9 cellular contexts compared by ENCODE assay signal in genomic region chr12:56332512-56333196, GRCh38. TPM values are rescaled to one million over a fixed set of nuclear protein-coding genes. Genes with fewer than 3 reads are reported as not detected.
DNase-seq lines count a peak whose midpoint lies in the region; ATAC-seq and TF ChIP-seq lines count a peak whose summit lies in the region.
"Had no signal": no experiment of that assay in that cellular context is flagged by ENCODE, and none has a peak within 500 bp of the region (broad histone marks: within the 10 kb centered on the region; RNA-seq: fewer than 3 reads in every experiment).

No MANE protein-coding gene starts in this region.

- DNase-seq in CD4-positive, alpha-beta memory T cell, result no peak
- DNase-seq in endodermal cell (no peak), ovary (peak in 1 of 5 donors; percentile 31), ecto neural progenitor cell (ENCODE audit: low spot score) (no peak), HUDEP-2 (lab: John Stamatoyannopoulos, UW; ENCODE audit: unreplicated experiment in 76 of 76) (no peak), GM10266 (ENCODE audit: extremely low spot score) (no peak)

- TF ChIP-seq CTCF in OCI-LY3 (IDR thresholded peaks at IDR 0.05; ENCODE audit: low read depth, low read length), result no peak
- TF ChIP-seq CTCF in endodermal cell (conservative IDR thresholded peaks at IDR 0.05), result no peak
- TF ChIP-seq CTCF in ovary (IDR thresholded peaks at IDR 0.05), result no peak
- no peak for TF ChIP-seq CTCF in GM10266 (IDR thresholded peaks at IDR 0.05; ENCODE audit: control insufficient read depth, insufficient read depth, low read depth, missing control alignments)

- H3K4me2 ChIP-seq in OCI-LY3 (ENCODE audit: low read length), result peak overlapping the region; percentile 97

- peak overlapping the region; percentile 99 for H3K27ac ChIP-seq in CD4-positive, alpha-beta memory T cell (ENCODE audit: low read depth, low read length)
- H3K27ac ChIP-seq in OCI-LY3 (ENCODE audit: low read length) (peak overlapping the region; percentile 89), endodermal cell (ENCODE audit: low read depth, low read length) (no peak overlapping the region), ovary (peak overlapping the region; percentile 91 to 93)

- POLR2A ChIA-PET in CD4-positive, alpha-beta memory T cell (lab: Charles Lee; ENCODE audit: partially characterized antibody), result interaction anchor here (0.8 to 14.4 kb wide), 17 partner anchors 10 to 603 kb away, joined by 3 to 264 read pairs (median 5); partner anchors contain the start of genes ANKRD52, APOF, CNPY2 and CS

- H3K4me1 ChIP-seq in CD4-positive, alpha-beta memory T cell (ENCODE audit: insufficient read depth, low read length), result peaks cover 25% of the 10 kb centered on the region
- peaks cover 29% of the 10 kb centered on the region for H3K4me1 ChIP-seq in OCI-LY3 (ENCODE audit: low read length)
- no peaks in the 10 kb centered on the region for H3K4me1 ChIP-seq in endodermal cell (ENCODE audit: control insufficient read depth, insufficient read depth, low read length)
- peaks cover 7% of the 10 kb centered on the region for H3K4me1 ChIP-seq in ovary (ENCODE audit: insufficient read depth)

- H3K27ac Mint-ChIP-seq in CD4-positive, alpha-beta memory T cell, result peak overlapping the region; percentile 99 to 100 (median 100)
- peak overlapping the region; percentile 99 for H3K27ac Mint-ChIP-seq in endodermal cell

- no peak for TF ChIP-seq POLR2A in ovary (IDR thresholded peaks at IDR 0.05)

- H3K27me3 Mint-ChIP-seq in CD4-positive, alpha-beta memory T cell, result peaks cover 0 to 2% of the 10 kb centered on the region in 2 donors
- H3K27me3 Mint-ChIP-seq in endodermal cell (ENCODE audit: insufficient read depth), result no peaks in the 10 kb centered on the region

- H3K36me3 ChIP-seq in CD4-positive, alpha-beta memory T cell (ENCODE audit: insufficient read depth, low read length), result no peaks in the 10 kb centered on the region
- H3K36me3 ChIP-seq in OCI-LY3 (replicated peaks; ENCODE audit: low read depth, low read length), result no peaks in the 10 kb centered on the region
- no peaks in the 10 kb centered on the region for H3K36me3 ChIP-seq in endodermal cell (ENCODE audit: control insufficient read depth, insufficient read depth, low read length)
- H3K36me3 ChIP-seq in ovary, result no peaks in the 10 kb centered on the region

- 90 to 97% methylated on average over 7 to 10 of the region's 11 CpGs for WGBS in endodermal cell (ENCODE audit: insufficient coverage in 1 of 2, insufficient read length in 1 of 2), 2 experiments
- WGBS in ovary, 3 donors, result 92 to 96% (median 93%) methylated on average over 11 of the region's 11 CpGs

- H3K9me3 Mint-ChIP-seq in CD4-positive, alpha-beta memory T cell, result peaks cover 0 to 3% (median 0%) of the 10 kb centered on the region in 8 donors
- no peaks in the 10 kb centered on the region for H3K9me3 Mint-ChIP-seq in endodermal cell

- ATAC-seq in HG03354 (IDR thresholded peaks at IDR 0.05; ENCODE audit: poor library complexity, severe bottlenecking, unreplicated experiment), result no peak

- H3K9me3 ChIP-seq in CD4-positive, alpha-beta memory T cell (ENCODE audit: control insufficient read depth in 1 of 2, low read length in 2 of 2), result no peaks in the 10 kb centered on the region
- H3K9me3 ChIP-seq in OCI-LY3 (ENCODE audit: insufficient read depth, low read length) (no peaks in the 10 kb centered on the region), endodermal cell (ENCODE audit: control insufficient read depth, low read length) (no peaks in the 10 kb centered on the region), ovary (no peaks in the 10 kb centered on the region)

- CTCF ChIA-PET in CD4-positive, alpha-beta memory T cell (lab: Charles Lee; ENCODE audit: partially characterized antibody), result interaction anchor here (0.6 to 4.1 kb wide), 9 partner anchors 12 to 687 kb away, joined by 3 to 24 read pairs (median 4); partner anchors contain the start of genes CNPY2, RNF41 and STAT2

- peaks cover 15 to 38% (median 22%) of the 10 kb centered on the region in 4 donors for H3K4me1 Mint-ChIP-seq in CD4-positive, alpha-beta memory T cell
- H3K4me1 Mint-ChIP-seq in endodermal cell, result peaks cover 11% of the 10 kb centered on the region

- H3K9ac ChIP-seq in OCI-LY3 (ENCODE audit: low read length), result peak overlapping the region; percentile 96
- no peak overlapping the region for H3K9ac ChIP-seq in endodermal cell (ENCODE audit: extremely low read depth, low read length, poor library complexity, severe bottlenecking)

- H3K79me2 ChIP-seq in OCI-LY3 (ENCODE audit: low read length), result peaks cover 11% of the 10 kb centered on the region

- H2AFZ ChIP-seq in OCI-LY3 (ENCODE audit: low read depth, low read length), result no peak overlapping the region

- peak overlapping the region; percentile 69 to 83 for H3K4me3 ChIP-seq in CD4-positive, alpha-beta memory T cell (ENCODE audit: low read length in 2 of 2)
- H3K4me3 ChIP-seq in OCI-LY3 (ENCODE audit: low read length) (peak overlapping the region; percentile 84), endodermal cell (ENCODE audit: low read length) (peak overlapping the region; percentile 91), ovary (peak overlapping the region; percentile 49)

- H3K36me3 Mint-ChIP-seq in CD4-positive, alpha-beta memory T cell, result peaks cover 11 to 24% of the 10 kb centered on the region in 2 donors
- peaks cover 3% of the 10 kb centered on the region for H3K36me3 Mint-ChIP-seq in endodermal cell (ENCODE audit: low read depth)

- no peak for TF ChIP-seq EP300 in ovary (IDR thresholded peaks at IDR 0.05)

- intact Hi-C loops in CD4-positive, alpha-beta memory T cell (cut with micrococcal nuclease), result loop anchor here (1.0 kb wide), 1 partner anchor 16 kb away; no protein-coding TSS in a partner anchor
- intact Hi-C loops in ovary (cut with DNase I), result loop anchor here in 1 of 4 donors (10.0 kb wide), 1 partner anchor 132 kb away; the partner anchor contains the start of gene SPRYD4

- peak overlapping the region; percentile 89 to 99 (median 94) for H3K4me3 Mint-ChIP-seq in CD4-positive, alpha-beta memory T cell
- peak overlapping the region; percentile 82 for H3K4me3 Mint-ChIP-seq in endodermal cell

- no peaks in the 10 kb centered on the region for H3K27me3 ChIP-seq in CD4-positive, alpha-beta memory T cell (ENCODE audit: insufficient read depth, low read length)
- H3K27me3 ChIP-seq in OCI-LY3 (ENCODE audit: low read depth, low read length) (no peaks in the 10 kb centered on the region), endodermal cell (ENCODE audit: control insufficient read depth, insufficient read depth, low read length, poor library complexity, severe bottlenecking) (no peaks in the 10 kb centered on the region), ovary (no peaks in the 10 kb centered on the region)

- no peaks in the 10 kb centered on the region for H4K20me1 ChIP-seq in OCI-LY3 (ENCODE audit: insufficient read depth, low read length)

RNA-seq across cellular contexts. Expression of gene PAN2, which starts 1.1 kb away (rescaled TPM):
- 100 to 1,000 TPM; 193 to 203 TPM for total RNA-seq in CD4-positive, alpha-beta memory T cell
- 10 to 100 TPM in 1 of 2 donors, 1 to 10 TPM in 1; 5.6 to 10.2 TPM for polyA plus RNA-seq in CD4-positive, alpha-beta memory T cell
- 10 to 100 TPM; 66.5 to 90.3 TPM for total RNA-seq in endodermal cell
- 69.2 TPM for polyA plus RNA-seq in endodermal cell (2013, experiment 1 of 2)
- polyA plus RNA-seq in endodermal cell (2013, experiment 2 of 2), result 67.1 TPM
- total RNA-seq in ovary, result 100 to 1,000 TPM in 1 of 7 donors, 10 to 100 TPM in 6; 41.0 to 103 (median 74.5) TPM
- 10 to 100 TPM; 44.2 to 67.2 TPM for polyA plus RNA-seq in ovary

RNA-seq across cellular contexts. Expression of gene IL23A, which starts 6.0 kb away (rescaled TPM):
- 10 to 100 TPM; 34.1 to 34.4 TPM for total RNA-seq in CD4-positive, alpha-beta memory T cell
- polyA plus RNA-seq in CD4-positive, alpha-beta memory T cell, result 10 to 100 TPM; 30.3 to 40.1 TPM
- total RNA-seq in endodermal cell, result 10 to 100 TPM in 1 of 2 donors, 1 to 10 TPM in 1; 4.6 to 10.4 TPM
- polyA plus RNA-seq in endodermal cell (2013, experiment 1 of 2), result 0.61 TPM
- polyA plus RNA-seq in endodermal cell (2013, experiment 2 of 2), result 0.99 TPM
- total RNA-seq in ovary, result under 1 TPM in 2 of 7 donors, not detected in 5; 0.23 to 0.35 TPM
- polyA plus RNA-seq in ovary, result under 1 TPM in 1 of 2 donors, not detected in 1; 0.16 TPM

RNA-seq across cellular contexts. Expression of gene CNPY2, which starts 16.9 kb away (rescaled TPM):
- total RNA-seq in CD4-positive, alpha-beta memory T cell, result 10 to 100 TPM; 93.5 to 95.8 TPM
- 100 to 1,000 TPM; 174 to 184 TPM for polyA plus RNA-seq in CD4-positive, alpha-beta memory T cell
- total RNA-seq in endodermal cell (100 to 1,000 TPM; 183 to 198 TPM), ovary (100 to 1,000 TPM in 2 of 7 donors, 10 to 100 TPM in 5; 58.9 to 112 (median 84.9) TPM)
- 147 TPM for polyA plus RNA-seq in endodermal cell (2013, experiment 1 of 2)
- polyA plus RNA-seq in endodermal cell (2013, experiment 2 of 2), result 135 TPM
- polyA plus RNA-seq in ovary, result 100 to 1,000 TPM; 107 to 134 TPM

RNA-seq across cellular contexts. Expression of gene STAT2, which starts 27.3 kb away (rescaled TPM):
- 100 to 1,000 TPM; 192 to 193 TPM for total RNA-seq in CD4-positive, alpha-beta memory T cell
- 10 to 100 TPM; 74.4 to 80.6 TPM for polyA plus RNA-seq in CD4-positive, alpha-beta memory T cell
- total RNA-seq in endodermal cell, result 100 to 1,000 TPM; 107 to 112 TPM
- 65.9 TPM for polyA plus RNA-seq in endodermal cell (2013, experiment 1 of 2)
- 55.3 TPM for polyA plus RNA-seq in endodermal cell (2013, experiment 2 of 2)
- total RNA-seq in ovary, result 100 to 1,000 TPM in 3 of 7 donors, 10 to 100 TPM in 4; 81.5 to 161 (median 90.2) TPM
- 100 to 1,000 TPM in 1 of 2 donors, 10 to 100 TPM in 1; 56.1 to 122 TPM for polyA plus RNA-seq in ovary

RNA-seq across cellular contexts. Expression of gene APOF, which starts 30.0 kb away (rescaled TPM):
- not detected for total RNA-seq in CD4-positive, alpha-beta memory T cell
- not detected for polyA plus RNA-seq in CD4-positive, alpha-beta memory T cell
- total RNA-seq in endodermal cell, result not detected
- not detected for polyA plus RNA-seq in endodermal cell (2013, experiment 1 of 2)
- polyA plus RNA-seq in endodermal cell (2013, experiment 2 of 2), result not detected
- not detected for total RNA-seq in ovary
- polyA plus RNA-seq in ovary, result not detected
- total RNA-seq: pulmonary artery endothelial cell had no signal

Comparison
In these comparisons a context has a peak if more than half of its experiments do, and no peak if none do; other contexts are left out.
1. RNA of gene IL23A, which starts 6.0 kb away (total RNA-seq): 34.1 to 34.4 TPM in CD4-positive, alpha-beta memory T cell and 4.6 to 10.4 TPM in endodermal cell; 0.23 to 0.35 TPM in ovary; every median in the first group is over 4 times any median in the second.
2. Peak in every context shown above with its lines, with median percentiles within 50 percentile points of each other: H3K4me3 ChIP-seq.